ENCODE assay signal across 14 cellular contexts in genomic region chr4:166816901-166817300, GRCh38.
DNase-seq lines count a peak whose midpoint lies in the region; ATAC-seq, FAIRE-seq and TF ChIP-seq lines count a peak whose summit lies in the region.
"Had no signal": no experiment of that assay in that cellular context is flagged by ENCODE, and none has a peak within 500 bp of the region (broad histone marks: within the 10 kb centered on the region; RNA-seq: fewer than 3 reads in every experiment).

No MANE protein-coding gene starts in this region.

- no peaks in the 10 kb centered on the region for H3K27me3 Mint-ChIP-seq in activated naive CD4-positive, alpha-beta T cell treated with anti-CD3 and anti-CD28 coated beads for 36 hours (ENCODE audit: low read depth)

- H3K36me3 ChIP-seq in MG63 (no peaks in the 10 kb centered on the region), bronchial epithelial cell (ENCODE audit: control insufficient read depth, insufficient read depth, low read length) (no peaks in the 10 kb centered on the region), mucosa of rectum (ENCODE audit: control insufficient read depth in 2 of 2, insufficient read depth in 2 of 2, low read length in 2 of 2) (no peaks in the 10 kb centered on the region), Karpas-422 (ENCODE audit: insufficient read depth, low read length) (no peaks in the 10 kb centered on the region)

- intact Hi-C loops in posterior cingulate gyrus (cut with DNase I): no loop called here
- intact Hi-C loops in activated naive CD4-positive, alpha-beta T cell treated with anti-CD3 and anti-CD28 coated beads for 36 hours (cut with micrococcal nuclease): no loop called here

- H3K9me3 Mint-ChIP-seq in activated naive CD4-positive, alpha-beta T cell treated with anti-CD3 and anti-CD28 coated beads for 36 hours: peaks cover 5% of the 10 kb centered on the region

- DNase-seq in DMS53 (lab: John Stamatoyannopoulos, UW) (peak; percentile 65), MG63 (peak; percentile 1), bronchial epithelial cell (ENCODE audit: low read depth) (peak; percentile 86), posterior cingulate gyrus (no peak), Karpas-422 (no peak)
- no peak for DNase-seq in activated naive CD4-positive, alpha-beta T cell treated with anti-CD3 and anti-CD28 coated beads for 36 hours
- DNase-seq: activated effector memory CD4-positive, alpha-beta T cell treated with anti-CD3 and anti-CD28 coated beads, Interleukin-2, amount 50 U/mL, for 16 hours; DMS 273 treated with DMSO at 0.1 percent for 48 hours; GOT3; KBM-7; mesendoderm; NCI-H2029 treated with DMSO at 0.1 percent for 48 hours had no signal

- peak overlapping the region; percentile 38 to 62 for H3K27ac ChIP-seq in mucosa of rectum (ENCODE audit: low read depth in 2 of 2, low read length in 2 of 2)
- no peak overlapping the region for H3K27ac ChIP-seq in Karpas-422 (ENCODE audit: low read length)

- no peak for ATAC-seq in GM19452 (IDR thresholded peaks at IDR 0.05; ENCODE audit: unreplicated experiment)

- H3K4me2 ChIP-seq in Karpas-422 (ENCODE audit: low read depth, low read length, poor library complexity, severe bottlenecking): no peak overlapping the region

- no peak for FAIRE-seq in bronchial epithelial cell (lab: Jason Lieb, UNC)

- CTCF ChIA-PET in activated naive CD4-positive, alpha-beta T cell treated with anti-CD3 and anti-CD28 coated beads for 36 hours (lab: Charles Lee): interaction anchor here (0.7 kb wide), 1 partner anchor 1655 kb away, joined by 3 read pairs; no protein-coding TSS in a partner anchor

- H3K4me1 Mint-ChIP-seq in activated naive CD4-positive, alpha-beta T cell treated with anti-CD3 and anti-CD28 coated beads for 36 hours (ENCODE audit: low read depth): no peaks in the 10 kb centered on the region

- no peak overlapping the region for H3K9ac ChIP-seq in mucosa of rectum (ENCODE audit: low read depth in 1 of 2, low read length in 2 of 2)
- H3K9ac ChIP-seq in Karpas-422 (ENCODE audit: low read length): no peak overlapping the region

- no peaks in the 10 kb centered on the region for H4K20me1 ChIP-seq in Karpas-422 (ENCODE audit: insufficient read depth, low read depth, low read length)

- H3K27ac Mint-ChIP-seq in activated naive CD4-positive, alpha-beta T cell treated with anti-CD3 and anti-CD28 coated beads for 36 hours: no peak overlapping the region

- no peak for TF ChIP-seq CTCF in bronchial epithelial cell (IDR thresholded peaks at IDR 0.05; ENCODE audit: insufficient read depth, low read length, severe bottlenecking)

- H3K9me2 ChIP-seq in Karpas-422 (replicated peaks; ENCODE audit: insufficient read depth, low read length): no peaks in the 10 kb centered on the region

- H3K4me3 Mint-ChIP-seq in activated naive CD4-positive, alpha-beta T cell treated with anti-CD3 and anti-CD28 coated beads for 36 hours: no peak overlapping the region

- no peaks in the 10 kb centered on the region for H3K36me3 Mint-ChIP-seq in activated naive CD4-positive, alpha-beta T cell treated with anti-CD3 and anti-CD28 coated beads for 36 hours (ENCODE audit: low read depth)

- no peak overlapping the region for H2AFZ ChIP-seq in Karpas-422 (ENCODE audit: low read length)

- no peaks in the 10 kb centered on the region for H3K27me3 ChIP-seq in MG63
- no peaks in the 10 kb centered on the region for H3K27me3 ChIP-seq in bronchial epithelial cell (ENCODE audit: control insufficient read depth, insufficient read depth, low read length)
- no peaks in the 10 kb centered on the region for H3K27me3 ChIP-seq in mucosa of rectum (ENCODE audit: control insufficient read depth in 2 of 2, insufficient read depth in 2 of 2, low read length in 2 of 2)
- no peaks in the 10 kb centered on the region for H3K27me3 ChIP-seq in Karpas-422 (ENCODE audit: low read length)

- no peak overlapping the region for H3K4me3 ChIP-seq in MG63
- no peak overlapping the region for H3K4me3 ChIP-seq in bronchial epithelial cell (ENCODE audit: low read depth, low read length)
- no peak overlapping the region for H3K4me3 ChIP-seq in mucosa of rectum (ENCODE audit: low read length in 2 of 2)
- no peak overlapping the region for H3K4me3 ChIP-seq in Karpas-422 (ENCODE audit: low read length)

- H3K9me3 ChIP-seq in MG63 (peaks cover 5% of the 10 kb centered on the region; the same call in 1 of the 2 replicates), mucosa of rectum (ENCODE audit: control insufficient read depth in 2 of 2, low read length in 2 of 2) (no peaks in the 10 kb centered on the region), Karpas-422 (ENCODE audit: low read length) (peaks cover 44% of the 10 kb centered on the region)

- no peaks in the 10 kb centered on the region for H3K79me2 ChIP-seq in Karpas-422 (ENCODE audit: low read length)

- H3K4me1 ChIP-seq in mucosa of rectum (ENCODE audit: control insufficient read depth in 2 of 2, insufficient read depth in 2 of 2, low read length in 2 of 2): peaks cover 0 to 4% of the 10 kb centered on the region in 2 donors
- no peaks in the 10 kb centered on the region for H3K4me1 ChIP-seq in Karpas-422 (ENCODE audit: low read length)

Comparison
In these comparisons a context has a peak if more than half of its experiments do, and no peak if none do; other contexts are left out.
1. DNase-seq: peak in DMS53 (single experiment), MG63 (single experiment) and bronchial epithelial cell (single experiment); none in posterior cingulate gyrus (0 of 10), Karpas-422 (single experiment) and activated naive CD4-positive, alpha-beta T cell treated with anti-CD3 and anti-CD28 coated beads for 36 hours (single experiment).